ENCODE assay signal across 1 cellular context in genomic region chr22:40180403-40180802, GRCh38.
TF ChIP-seq lines count a peak whose summit lies in the region.

No MANE protein-coding gene starts in this region.

TF ChIP-seq in HepG2, 621 proteins besides CTCF, POLR2A, EP300 and RAD21 (continued from another document):
- TF ChIP-seq SNAPC4 (CRISPR knock-in tag; IDR thresholded peaks at IDR 0.05): no peak
